Comparison of ENCODE assay signal across 24 cellular contexts in the genomic region with DNA sequence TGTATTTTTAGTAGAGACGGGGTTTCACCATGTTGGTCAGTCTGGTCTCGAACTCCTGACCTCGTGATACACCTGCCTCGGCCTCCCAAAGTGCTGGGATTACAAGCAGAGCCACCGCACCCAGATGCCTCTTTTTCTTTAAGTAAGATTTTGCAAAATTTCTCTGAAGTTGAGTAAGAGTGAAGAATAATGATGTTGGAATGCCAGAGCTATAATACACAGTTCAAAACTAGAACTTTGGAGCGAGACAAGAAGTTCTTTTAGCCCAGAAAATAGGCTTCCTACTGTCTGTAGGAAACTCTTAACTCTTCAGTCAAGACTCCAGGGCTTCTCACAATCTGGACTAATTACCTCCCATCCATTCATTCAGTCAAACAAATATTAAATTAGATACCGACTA. TPM values are rescaled to one million over a fixed set of nuclear protein-coding genes. Genes with fewer than 3 reads are reported as not detected.
"Had no signal": no experiment of that assay in that cellular context is flagged by ENCODE, and none has a peak within 500 bp of the region (broad histone marks: within the 10 kb centered on the region; RNA-seq: fewer than 3 reads in every experiment).

No MANE protein-coding gene starts in this region.

- H3K27me3 Mint-ChIP-seq: stimulated activated naive CD8-positive, alpha-beta T cell treated with anti-CD3 and anti-CD28 coated beads, Interleukin-15, Interleukin-2, amounts not matched to agents 100 ng/mL and 50 ng/mL, for 24 hours had no signal

- H3K27ac ChIP-seq: colonic mucosa, gastrocnemius medialis, heart right ventricle, psoas muscle, right lobe of liver, spleen, tibial artery, upper lobe of left lung, uterus had no signal

- H3K27me3 ChIP-seq: colonic mucosa, right lobe of liver, upper lobe of left lung, uterus had no signal

- H3K4me3 Mint-ChIP-seq: mesothelial cell of epicardium; natural killer cell treated with Interleukin-12 subunit alpha and Interleukin-12 subunit beta and Interleukin-15 and Interleukin-18, amount 100 ng/mL, for 72 hours; stimulated activated memory B cell treated with anti-CD40 and anti-IgM and Interleukin-4, amounts not matched to agents 10 μg/mL and 1 μg/mL and 100 μg/mL, for 72 hours; stimulated activated naive CD8-positive, alpha-beta T cell treated with anti-CD3 and anti-CD28 coated beads, Interleukin-15, Interleukin-2, amounts not matched to agents 100 ng/mL and 50 ng/mL, for 24 hours had no signal

- DNase-seq: colonic mucosa; dermis blood vessel endothelial cell; erythroblast; gastrocnemius medialis; heart right ventricle; hypothalamus; kidney glomerular epithelial cell; psoas muscle; retina; right lobe of liver; spleen; stimulated activated CD4-positive, alpha-beta T cell treated with anti-CD3 and anti-CD28 coated beads, Interleukin-15, amount 100 ng/mL, for 24 hours; stimulated activated CD4-positive, alpha-beta T cell treated with anti-CD3 and anti-CD28 coated beads, Interleukin-1b, Interleukin-23, amount 100 ng/mL, for 48 hours; stimulated activated CD4-positive, alpha-beta T cell treated with anti-CD3 and anti-CD28 coated beads, Interleukin-4, amount 100 ng/mL, for 24 hours; tibial artery; upper lobe of left lung; uterus had no signal

- H3K36me3 Mint-ChIP-seq: mesothelial cell of epicardium; natural killer cell treated with Interleukin-12 subunit alpha and Interleukin-12 subunit beta and Interleukin-15 and Interleukin-18, amount 100 ng/mL, for 72 hours; stimulated activated memory B cell treated with anti-CD40 and anti-IgM and Interleukin-4, amounts not matched to agents 10 μg/mL and 1 μg/mL and 100 μg/mL, for 72 hours had no signal

- H3K4me1 ChIP-seq: colonic mucosa, gastrocnemius medialis, psoas muscle, right lobe of liver, spleen, tibial artery, upper lobe of left lung, uterus had no signal

- H3K9me3 ChIP-seq: colonic mucosa, gastrocnemius medialis, heart right ventricle, psoas muscle, right lobe of liver, upper lobe of left lung, uterus had no signal

- H3K9me3 Mint-ChIP-seq: mesothelial cell of epicardium; natural killer cell treated with Interleukin-12 subunit alpha and Interleukin-12 subunit beta and Interleukin-15 and Interleukin-18, amount 100 ng/mL, for 72 hours; stimulated activated naive CD8-positive, alpha-beta T cell treated with anti-CD3 and anti-CD28 coated beads, Interleukin-15, Interleukin-2, amounts not matched to agents 100 ng/mL and 50 ng/mL, for 24 hours had no signal

- H3K4me1 Mint-ChIP-seq: stimulated activated memory B cell treated with anti-CD40 and anti-IgM and Interleukin-4, amounts not matched to agents 10 μg/mL and 1 μg/mL and 100 μg/mL, for 72 hours had no signal

- H3K4me3 ChIP-seq: colonic mucosa, gastrocnemius medialis, heart right ventricle, psoas muscle, right lobe of liver, spleen, tibial artery, upper lobe of left lung, uterus had no signal

- H3K27ac Mint-ChIP-seq: mesothelial cell of epicardium; stimulated activated memory B cell treated with anti-CD40 and anti-IgM and Interleukin-4, amounts not matched to agents 10 μg/mL and 1 μg/mL and 100 μg/mL, for 72 hours; stimulated activated naive CD8-positive, alpha-beta T cell treated with anti-CD3 and anti-CD28 coated beads, Interleukin-15, Interleukin-2, amounts not matched to agents 100 ng/mL and 50 ng/mL, for 24 hours had no signal

- H3K36me3 ChIP-seq: colonic mucosa, gastrocnemius medialis, heart right ventricle, right lobe of liver, spleen, tibial artery, upper lobe of left lung, uterus had no signal

RNA-seq across cellular contexts. Expression of a gene that starts 51.4 kb away (rescaled TPM):
- total RNA-seq: gastrocnemius medialis; liver; natural killer cell treated with Interleukin-12 subunit alpha and Interleukin-12 subunit beta and Interleukin-15 and Interleukin-18, amount 100 ng/mL, for 72 hours; omental fat pad; psoas muscle; right lobe of liver; skeletal muscle tissue; spleen had no signal
- polyA plus RNA-seq: liver, spleen had no signal
